In genomic region chr5:93421498-93421897, GRCh38 we compare ENCODE assay signal across 22 cellular contexts.
DNase-seq lines count a peak whose midpoint lies in the region; ATAC-seq lines count a peak whose summit lies in the region.
"Had no signal": no experiment of that assay in that cellular context is flagged by ENCODE, and none has a peak within 500 bp of the region (broad histone marks: within the 10 kb centered on the region; RNA-seq: fewer than 3 reads in every experiment).

No MANE protein-coding gene starts in this region.

- H3K36me3 ChIP-seq in neuron (ENCODE audit: insufficient read depth, low read length), result no peaks in the 10 kb centered on the region
- H3K36me3 ChIP-seq: pancreas had no signal

- H3K27me3 ChIP-seq in neuron (ENCODE audit: insufficient read depth, low read length), result no peaks in the 10 kb centered on the region
- H3K27me3 ChIP-seq: pancreas had no signal

- H3K4me3 ChIP-seq in neuron (ENCODE audit: low read length), result peak overlapping the region; percentile 38
- H3K4me3 ChIP-seq: pancreas had no signal

- peak overlapping the region; percentile 11 for H2AFZ ChIP-seq in neuron (ENCODE audit: low read depth, low read length)

- peak; percentile 78 for DNase-seq in ELF-1 (ENCODE audit: low read depth, low spot score)
- DNase-seq in SK-N-DZ (ENCODE audit: low spot score), result peak; percentile 30
- DNase-seq in hippocampal formation (lab: John Stamatoyannopoulos, UW), result peak; percentile 25 to 35
- no peak for DNase-seq in NCI-H345 treated with DMSO at 0.1 percent for 48 hours (lab: John Stamatoyannopoulos, UW; ENCODE audit: unreplicated experiment)
- DNase-seq in stimulated activated CD4-positive, alpha-beta T cell treated with anti-CD3 and anti-CD28 coated beads, Interleukin-1b, Interleukin-23, amount 100 ng/mL, for 48 hours, result no peak
- DNase-seq in stimulated activated effector memory CD8-positive, alpha-beta T cell treated with anti-CD3 and anti-CD28 coated beads, Interleukin-12 subunit alpha, Interleukin-12 subunit beta, amount 100 ng/mL, for 72 hours (ENCODE audit: low spot score in 2 of 2), result no peak
- DNase-seq in middle frontal gyrus (ENCODE audit: extremely low spot score, low spot score), result no peak
- DNase-seq: ACHN; activated CD4-positive, CD25-positive, alpha-beta regulatory T cell; activated CD8-positive, alpha-beta T cell treated with anti-CD3 and anti-CD28 coated beads, Interleukin-2, amount 10 ng/mL, durations not matched to agents 7 days and 5 days; activated naive CD8-positive, alpha-beta T cell treated with anti-CD3 and anti-CD28 coated beads, Interleukin-2, amount 10 ng/mL, durations not matched to agents 7 days and 5 days; CD4-positive, CD25-positive, alpha-beta regulatory T cell; effector CD4-positive, alpha-beta T cell; NCI-H1436; NCI-H446; pancreas; stimulated activated CD4-positive, alpha-beta T cell treated with anti-CD3 and anti-CD28 coated beads, Interleukin-12 subunit alpha, Interleukin-12 subunit beta, amount 100 ng/mL, for 4 hours; stimulated activated naive CD8-positive, alpha-beta T cell treated with anti-CD3 and anti-CD28 coated beads, Interleukin-15, Interleukin-2, amounts not matched to agents 100 U/mL and 50 U/mL, for 24 hours; T-helper 2 cell had no signal

- no peaks in the 10 kb centered on the region for H3K9me3 ChIP-seq in neuron (ENCODE audit: low read length)
- H3K9me3 ChIP-seq: pancreas had no signal

- no peaks in the 10 kb centered on the region for H3K4me1 Mint-ChIP-seq in stimulated activated effector memory CD8-positive, alpha-beta T cell treated with anti-CD3 and anti-CD28 coated beads, Interleukin-12 subunit alpha, Interleukin-12 subunit beta, amount 100 ng/mL, for 72 hours
- H3K4me1 Mint-ChIP-seq: activated naive CD8-positive, alpha-beta T cell treated with anti-CD3 and anti-CD28 coated beads, Interleukin-2, amount 10 ng/mL, durations not matched to agents 7 days and 5 days had no signal

- peaks cover 64% of the 10 kb centered on the region for H3K4me1 ChIP-seq in neuron (ENCODE audit: insufficient read depth, low read length)
- H3K4me1 ChIP-seq: pancreas had no signal

- H3K36me3 Mint-ChIP-seq in stimulated activated effector memory CD8-positive, alpha-beta T cell treated with anti-CD3 and anti-CD28 coated beads, Interleukin-12 subunit alpha, Interleukin-12 subunit beta, amount 100 ng/mL, for 72 hours, result no peaks in the 10 kb centered on the region
- H3K36me3 Mint-ChIP-seq: activated naive CD8-positive, alpha-beta T cell treated with anti-CD3 and anti-CD28 coated beads, Interleukin-2, amount 10 ng/mL, durations not matched to agents 7 days and 5 days; CD4-positive, CD25-positive, alpha-beta regulatory T cell had no signal

- ATAC-seq in stimulated activated effector memory CD8-positive, alpha-beta T cell treated with anti-CD3 and anti-CD28 coated beads, Interleukin-12 subunit alpha, Interleukin-12 subunit beta, amount 100 ng/mL, for 72 hours, result no peak
- ATAC-seq: activated CD8-positive, alpha-beta T cell treated with anti-CD3 and anti-CD28 coated beads, Interleukin-2, amount 10 ng/mL, durations not matched to agents 7 days and 5 days; left lobe of liver; pancreas; Right ventricle myocardium inferior; stimulated activated naive CD8-positive, alpha-beta T cell treated with anti-CD3 and anti-CD28 coated beads, Interleukin-15, Interleukin-2, amounts not matched to agents 100 U/mL and 50 U/mL, for 24 hours had no signal

- H3K9me3 Mint-ChIP-seq in stimulated activated effector memory CD8-positive, alpha-beta T cell treated with anti-CD3 and anti-CD28 coated beads, Interleukin-12 subunit alpha, Interleukin-12 subunit beta, amount 100 ng/mL, for 72 hours, result peaks cover 3% of the 10 kb centered on the region
- H3K9me3 Mint-ChIP-seq: activated naive CD8-positive, alpha-beta T cell treated with anti-CD3 and anti-CD28 coated beads, Interleukin-2, amount 10 ng/mL, durations not matched to agents 7 days and 5 days had no signal

- no peak overlapping the region for H3K4me3 Mint-ChIP-seq in stimulated activated effector memory CD8-positive, alpha-beta T cell treated with anti-CD3 and anti-CD28 coated beads, Interleukin-12 subunit alpha, Interleukin-12 subunit beta, amount 100 ng/mL, for 72 hours
- H3K4me3 Mint-ChIP-seq: activated CD8-positive, alpha-beta T cell treated with anti-CD3 and anti-CD28 coated beads, Interleukin-2, amount 10 ng/mL, durations not matched to agents 7 days and 5 days; activated naive CD8-positive, alpha-beta T cell treated with anti-CD3 and anti-CD28 coated beads, Interleukin-2, amount 10 ng/mL, durations not matched to agents 7 days and 5 days had no signal

- no peak overlapping the region for H3K27ac Mint-ChIP-seq in stimulated activated effector memory CD8-positive, alpha-beta T cell treated with anti-CD3 and anti-CD28 coated beads, Interleukin-12 subunit alpha, Interleukin-12 subunit beta, amount 100 ng/mL, for 72 hours
- H3K27ac Mint-ChIP-seq: activated CD8-positive, alpha-beta T cell treated with anti-CD3 and anti-CD28 coated beads, Interleukin-2, amount 10 ng/mL, durations not matched to agents 7 days and 5 days; activated naive CD8-positive, alpha-beta T cell treated with anti-CD3 and anti-CD28 coated beads, Interleukin-2, amount 10 ng/mL, durations not matched to agents 7 days and 5 days had no signal

Comparison
In these comparisons a context has a peak if more than half of its experiments do, and no peak if none do; other contexts are left out.
1. DNase-seq: peak in ELF-1 (single experiment), SK-N-DZ (single experiment) and hippocampal formation (2 of 2); none in NCI-H345 treated with DMSO at 0.1 percent for 48 hours (single experiment), stimulated activated CD4-positive, alpha-beta T cell treated with anti-CD3 and anti-CD28 coated beads, Interleukin-1b, Interleukin-23, amount 100 ng/mL, for 48 hours (single experiment), stimulated activated effector memory CD8-positive, alpha-beta T cell treated with anti-CD3 and anti-CD28 coated beads, Interleukin-12 subunit alpha, Interleukin-12 subunit beta, amount 100 ng/mL, for 72 hours (0 of 2) and middle frontal gyrus (single experiment).